ENCODE assay signal across 9 cellular contexts in genomic region chr20:62816031-62816878, GRCh38. TPM values are rescaled to one million over a fixed set of nuclear protein-coding genes. Genes with fewer than 3 reads are reported as not detected.
DNase-seq lines count a peak whose midpoint lies in the region; ATAC-seq and TF ChIP-seq lines count a peak whose summit lies in the region.
"Had no signal": no experiment of that assay in that cellular context is flagged by ENCODE, and none has a peak within 500 bp of the region (broad histone marks: within the 10 kb centered on the region; RNA-seq: fewer than 3 reads in every experiment).

No MANE protein-coding gene starts in this region.

- TF ChIP-seq POLR2A in body of pancreas (IDR thresholded peaks at IDR 0.05) = no peak

- no peak overlapping the region for H3K27ac Mint-ChIP-seq in glutamatergic neuron (ENCODE audit: unreplicated experiment)
- H3K27ac Mint-ChIP-seq: stimulated activated naive CD8-positive, alpha-beta T cell treated with anti-CD3 and anti-CD28 coated beads, Interleukin-15, Interleukin-2, amounts not matched to agents 100 ng/mL and 50 ng/mL, for 24 hours had no signal

- H3K36me3 ChIP-seq in A673 (ENCODE audit: insufficient read depth, low read length, poor library complexity, severe bottlenecking) = peaks cover 14% of the 10 kb centered on the region
- H3K36me3 ChIP-seq in body of pancreas (replicated peaks in 1 of 2; ENCODE audit: insufficient read depth in 1 of 2, low read depth in 2 of 2) = peaks cover 11 to 12% of the 10 kb centered on the region in 2 donors
- H3K36me3 ChIP-seq in mesodermal cell (ENCODE audit: control insufficient read depth, insufficient read depth, low read length) = peaks cover 26% of the 10 kb centered on the region
- H3K36me3 ChIP-seq in SJCRH30 = peaks cover 7% of the 10 kb centered on the region

- H3K27me3 ChIP-seq in A673 (replicated peaks; ENCODE audit: insufficient read depth, low read depth, low read length, poor library complexity) = peaks cover 2% of the 10 kb centered on the region
- H3K27me3 ChIP-seq in body of pancreas = peaks cover 0 to 25% of the 10 kb centered on the region in 2 donors
- peaks cover 6% of the 10 kb centered on the region; the same call in 1 of the 2 replicates for H3K27me3 ChIP-seq in SJCRH30

- intact Hi-C loops in A673 (cut with micrococcal nuclease; ENCODE audit: unreplicated experiment) = no loop called here
- intact Hi-C loops in body of pancreas (cut with DNase I) = no loop called here

- peak overlapping the region; percentile 49 for H3K4me3 ChIP-seq in A673 (ENCODE audit: low read depth, low read length, poor library complexity, severe bottlenecking)
- no peak overlapping the region for H3K4me3 ChIP-seq in body of pancreas
- peak overlapping the region; percentile 50 for H3K4me3 ChIP-seq in mesodermal cell (ENCODE audit: extremely low read depth, insufficient read depth, low read length, poor library complexity, severe bottlenecking)
- H3K4me3 ChIP-seq in SJCRH30 = no peak overlapping the region

- CTCF ChIA-PET in A673 (lab: Charles Lee) = interaction anchor here (0.8 kb wide), 1 partner anchor 245 kb away, joined by 9 read pairs; no protein-coding TSS in a partner anchor

- no peaks in the 10 kb centered on the region for H3K9me3 ChIP-seq in A673 (ENCODE audit: low read depth, low read length, poor library complexity, severe bottlenecking)
- H3K9me3 ChIP-seq in body of pancreas = no peaks in the 10 kb centered on the region
- no peaks in the 10 kb centered on the region for H3K9me3 ChIP-seq in mesodermal cell (ENCODE audit: control insufficient read depth, low read length)
- no peaks in the 10 kb centered on the region for H3K9me3 ChIP-seq in SJCRH30 (replicated peaks)

- H3K27ac ChIP-seq in A673 (ENCODE audit: low read depth, low read length, poor library complexity, severe bottlenecking) (no peak overlapping the region), body of pancreas (no peak overlapping the region), mesodermal cell (ENCODE audit: low read depth, low read length, severe bottlenecking) (peak overlapping the region; percentile 69), SJCRH30 (no peak overlapping the region)

- H3K4me3 Mint-ChIP-seq in glutamatergic neuron (ENCODE audit: unreplicated experiment) = no peak overlapping the region
- H3K4me3 Mint-ChIP-seq: stimulated activated naive CD8-positive, alpha-beta T cell treated with anti-CD3 and anti-CD28 coated beads, Interleukin-15, Interleukin-2, amounts not matched to agents 100 ng/mL and 50 ng/mL, for 24 hours had no signal

- H3K4me1 ChIP-seq in A673 (ENCODE audit: insufficient read depth, low read length, poor library complexity, severe bottlenecking) (peaks cover 34% of the 10 kb centered on the region), body of pancreas (peaks cover 49% of the 10 kb centered on the region), mesodermal cell (ENCODE audit: control insufficient read depth, insufficient read depth, low read length, poor library complexity, severe bottlenecking) (peaks cover 29% of the 10 kb centered on the region), SJCRH30 (peaks cover 26% of the 10 kb centered on the region)

- peaks cover 6% of the 10 kb centered on the region for H3K27me3 Mint-ChIP-seq in glutamatergic neuron (ENCODE audit: unreplicated experiment)

- no peak for TF ChIP-seq CTCF in A673 (conservative IDR thresholded peaks at IDR 0.05; ENCODE audit: low read depth, low read length)
- TF ChIP-seq CTCF in body of pancreas (IDR thresholded peaks at IDR 0.05) = no peak
- TF ChIP-seq CTCF in glutamatergic neuron (IDR thresholded peaks at IDR 0.05; ENCODE audit: partially characterized antibody, unreplicated experiment) = no peak

- no peaks in the 10 kb centered on the region for H3K36me3 Mint-ChIP-seq in glutamatergic neuron (ENCODE audit: unreplicated experiment)

- no TSS peak for BruUV-seq in A673 (replicated peaks; lab: Mats Ljungman, UMichigan)

- WGBS in body of pancreas, 2 donors = 0 to 3% methylated on average over 3 to 45 of the region's 56 CpGs
- WGBS in mesodermal cell (ENCODE audit: insufficient coverage in 2 of 2), 2 experiments = 1 to 3% methylated on average over 32 to 53 of the region's 56 CpGs

- ATAC-seq in body of pancreas = peak; percentile 2
- no peak for ATAC-seq in HG03378 (IDR thresholded peaks at IDR 0.05; ENCODE audit: unreplicated experiment)

- POLR2A ChIA-PET in A673 (lab: Charles Lee; ENCODE audit: low non-redundant PET) = interaction anchor here (0.6 kb wide), 1 partner anchor 26 kb away, joined by 3 read pairs; no protein-coding TSS in a partner anchor

- DNase-seq in A673 (ENCODE audit: low spot score) (no peak), GM03348 (ENCODE audit: low spot score) (peak; percentile 59), body of pancreas (no peak), SJCRH30 (no peak), cerebellum (ENCODE audit: low spot score) (no peak), glutamatergic neuron (no peak)

- H3K4me1 Mint-ChIP-seq in glutamatergic neuron (ENCODE audit: low read depth, unreplicated experiment) = peaks cover 5% of the 10 kb centered on the region

- no peaks in the 10 kb centered on the region for H3K9me3 Mint-ChIP-seq in glutamatergic neuron (ENCODE audit: unreplicated experiment)
- H3K9me3 Mint-ChIP-seq: stimulated activated naive CD8-positive, alpha-beta T cell treated with anti-CD3 and anti-CD28 coated beads, Interleukin-15, Interleukin-2, amounts not matched to agents 100 ng/mL and 50 ng/mL, for 24 hours had no signal

RNA-seq across cellular contexts. Expression of gene COL9A3, which starts 0.6 kb away (rescaled TPM):
- 8.4 and 11.7 TPM in 2 replicates for total RNA-seq in A673 (2021)
- total RNA-seq in body of pancreas = 10 to 100 TPM; 25.2 to 69.5 TPM
- polyA plus RNA-seq in mesodermal cell (2013, experiment 1 of 2) = 118 TPM
- polyA plus RNA-seq in mesodermal cell (2013, experiment 2 of 2) = 97.0 TPM
- total RNA-seq in SJCRH30 (2014; rRNA removed; shearing (Covaris generic)) = 2.0 and 2.1 TPM in 2 replicates
- total RNA-seq in cerebellum = 3.8 TPM
- 78.7 TPM for total RNA-seq in glutamatergic neuron (ENCODE audit: unreplicated experiment)

RNA-seq across cellular contexts. Expression of gene OGFR, which starts 11.6 kb away (rescaled TPM):
- 46.1 and 47.7 TPM in 2 replicates for total RNA-seq in A673 (2021)
- total RNA-seq in body of pancreas = 10 to 100 TPM; 46.4 to 47.8 TPM
- 34.8 TPM for polyA plus RNA-seq in mesodermal cell (2013, experiment 1 of 2)
- 25.2 TPM for polyA plus RNA-seq in mesodermal cell (2013, experiment 2 of 2)
- 46.6 and 49.0 TPM in 2 replicates for total RNA-seq in SJCRH30 (2014; rRNA removed; shearing (Covaris generic))
- total RNA-seq in cerebellum = 12.0 TPM
- total RNA-seq in glutamatergic neuron (ENCODE audit: unreplicated experiment) = 70.5 TPM

RNA-seq across cellular contexts. Expression of gene MRGBP, which starts 20.0 kb away (rescaled TPM):
- total RNA-seq in A673 (2021) = 26.5 and 27.9 TPM in 2 replicates
- total RNA-seq in body of pancreas = 10 to 100 TPM in 1 of 2 donors, 1 to 10 TPM in 1; 7.0 to 10.2 TPM
- 21.0 TPM for polyA plus RNA-seq in mesodermal cell (2013, experiment 1 of 2)
- polyA plus RNA-seq in mesodermal cell (2013, experiment 2 of 2) = 20.1 TPM
- 52.5 and 57.4 TPM in 2 replicates for total RNA-seq in SJCRH30 (2014; rRNA removed; shearing (Covaris generic))
- 11.5 TPM for total RNA-seq in cerebellum
- total RNA-seq in glutamatergic neuron (ENCODE audit: unreplicated experiment) = 15.6 TPM

RNA-seq across cellular contexts. Expression of gene TCFL5, which starts 45.4 kb away (rescaled TPM):
- total RNA-seq in A673 (2021) (13.9 and 16.1 TPM in 2 replicates), body of pancreas (1 to 10 TPM; 2.0 to 7.5 TPM), cerebellum (9.3 TPM), glutamatergic neuron (ENCODE audit: unreplicated experiment) (12.6 TPM)
- polyA plus RNA-seq in mesodermal cell (2013, experiment 1 of 2) = 15.6 TPM
- polyA plus RNA-seq in mesodermal cell (2013, experiment 2 of 2) = 14.9 TPM
- 19.9 and 21.2 TPM in 2 replicates for total RNA-seq in SJCRH30 (2014; rRNA removed; shearing (Covaris generic))

Comparison
In these comparisons a context has a peak if more than half of its experiments do, and no peak if none do; other contexts are left out.
1. H3K4me3 ChIP-seq: peak in A673 (single experiment) and mesodermal cell (single experiment); none in body of pancreas (0 of 2) and SJCRH30 (single experiment).